In genomic region chr10:125868372-125868975, GRCh38 we compare ENCODE assay signal across 9 cellular contexts. TPM values are rescaled to one million over a fixed set of nuclear protein-coding genes. Genes with fewer than 3 reads are reported as not detected.
A peak's percentile ranks its signal among the peaks of the same experiment; 100 is the strongest.
DNase-seq lines count a peak whose midpoint lies in the region; ATAC-seq, FAIRE-seq and TF ChIP-seq lines count a peak whose summit lies in the region.
"Had no signal": no experiment of that assay in that cellular context is flagged by ENCODE, and none has a peak within 500 bp of the region (broad histone marks: within the 10 kb centered on the region; RNA-seq: fewer than 3 reads in every experiment).

No MANE protein-coding gene starts in this region.

- H3K36me3 Mint-ChIP-seq in neural crest cell (ENCODE audit: low read depth): peaks cover 1% of the 10 kb centered on the region

- H3K9me3 Mint-ChIP-seq in neural crest cell: no peaks in the 10 kb centered on the region
- H3K9me3 Mint-ChIP-seq: effector memory CD8-positive, alpha-beta T cell had no signal

- H3K27me3 Mint-ChIP-seq in neural crest cell (ENCODE audit: low read depth): no peaks in the 10 kb centered on the region

- H3K4me1 Mint-ChIP-seq in neural crest cell: no peaks in the 10 kb centered on the region

- no peak overlapping the region for H3K27ac Mint-ChIP-seq in neural crest cell (ENCODE audit: unreplicated experiment)
- H3K27ac Mint-ChIP-seq: effector memory CD8-positive, alpha-beta T cell had no signal

- TF ChIP-seq CTCF in neural crest cell (conservative IDR thresholded peaks at IDR 0.05): peak; percentile 89

- no peak overlapping the region for H3K4me3 Mint-ChIP-seq in neural crest cell
- H3K4me3 Mint-ChIP-seq: effector memory CD8-positive, alpha-beta T cell had no signal

- peak; percentile 61 for DNase-seq in GM03348 (ENCODE audit: low spot score)
- peak; percentile 42 for DNase-seq in RPMI7951 (ENCODE audit: low read depth)
- DNase-seq in neural crest cell (ENCODE audit: low read depth, low spot score): peak; percentile 11
- DNase-seq in mesenteric fat pad (ENCODE audit: low spot score): no peak
- no peak for DNase-seq in hypothalamus (lab: John Stamatoyannopoulos, UW)

- FAIRE-seq in A204.1 (lab: Jason Lieb, UNC) (peak; percentile 92), endometrium (lab: Jason Lieb, UNC) (peak; percentile 78)

- peak; percentile 89 for ATAC-seq in HG03159 (IDR thresholded peaks at IDR 0.05; ENCODE audit: unreplicated experiment)
- ATAC-seq: effector memory CD8-positive, alpha-beta T cell had no signal

RNA-seq across cellular contexts. Expression of gene DHX32, which starts 12.6 kb away (rescaled TPM):
- total RNA-seq in RPMI7951 (2014; rRNA removed; shearing (Covaris generic)): 28.1 and 32.4 TPM in 2 replicates
- total RNA-seq in neural crest cell (35.6 and 36.3 TPM in 2 replicates), mesenteric fat pad (29.6 TPM)

RNA-seq across cellular contexts. Expression of gene FANK1, which starts 27.9 kb away (rescaled TPM):
- total RNA-seq in RPMI7951 (2014; rRNA removed; shearing (Covaris generic)): 0.68 and 1.3 TPM in 2 replicates
- total RNA-seq in neural crest cell: 2.4 and 5.0 TPM in 2 replicates
- 0.42 TPM for total RNA-seq in mesenteric fat pad

RNA-seq across cellular contexts. Expression of gene BCCIP, which starts 45.1 kb away (rescaled TPM):
- total RNA-seq in RPMI7951 (2014; rRNA removed; shearing (Covaris generic)): 63.3 and 68.2 TPM in 2 replicates
- total RNA-seq in neural crest cell: 89.7 and 89.8 TPM in 2 replicates
- total RNA-seq in mesenteric fat pad: 57.7 TPM

RNA-seq across cellular contexts. Expression of gene UROS, which starts 45.4 kb away (rescaled TPM):
- total RNA-seq in RPMI7951 (2014; rRNA removed; shearing (Covaris generic)): 55.6 and 70.5 TPM in 2 replicates
- total RNA-seq in neural crest cell: 50.9 and 54.0 TPM in 2 replicates
- 50.6 TPM for total RNA-seq in mesenteric fat pad

Comparison
In these comparisons a context has a peak if more than half of its experiments do, and no peak if none do; other contexts are left out.
1. DNase-seq: peak in GM03348 (single experiment), RPMI7951 (single experiment) and neural crest cell (single experiment); none in mesenteric fat pad (single experiment) and hypothalamus (0 of 51).